In the genomic region with DNA sequence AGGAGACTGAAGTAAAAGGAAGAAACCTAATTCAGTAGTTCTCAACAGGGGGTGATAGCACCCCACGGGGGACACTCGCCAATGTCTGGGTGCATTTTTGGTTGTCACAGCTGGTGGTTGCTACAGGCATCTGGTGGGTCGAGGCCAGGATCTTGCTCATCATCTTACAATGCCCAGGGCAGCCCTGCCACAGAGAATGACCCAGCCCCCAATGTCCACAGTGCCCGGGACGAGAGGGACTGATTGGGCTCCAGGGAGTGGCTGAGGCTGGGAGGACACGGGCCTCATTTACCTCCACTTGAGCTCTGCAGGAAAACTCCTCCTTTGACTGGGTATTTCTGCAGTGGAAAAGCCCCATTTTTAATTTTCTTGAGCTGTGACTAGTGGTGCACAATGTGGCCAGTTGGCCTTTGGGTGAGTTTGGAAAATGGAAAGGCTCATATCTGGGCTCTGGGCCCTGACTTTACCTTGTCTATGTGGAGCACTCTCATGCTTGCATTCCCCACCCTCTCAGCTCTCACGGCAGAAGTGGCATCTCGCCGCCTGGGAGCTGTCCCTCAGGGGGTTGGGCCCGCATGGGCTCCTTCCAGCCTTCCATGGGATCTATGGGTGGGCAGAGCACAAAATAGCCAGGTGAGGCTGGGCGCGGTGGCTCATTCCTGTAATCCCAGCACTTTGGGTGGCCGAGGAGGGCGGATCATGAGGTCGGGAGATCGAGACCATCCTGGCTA, we compare ENCODE assay signal across 16 cellular contexts. TPM values are rescaled to one million over a fixed set of nuclear protein-coding genes. Genes with fewer than 3 reads are reported as not detected.
DNase-seq lines count a peak whose midpoint lies in the region; ATAC-seq and TF ChIP-seq lines count a peak whose summit lies in the region.
"Had no signal": no experiment of that assay in that cellular context is flagged by ENCODE, and none has a peak within 500 bp of the region (broad histone marks: within the 10 kb centered on the region; RNA-seq: fewer than 3 reads in every experiment).

No MANE protein-coding gene starts in this region.

- H3K4me1 ChIP-seq in BLaER1 (peaks cover 50% of the 10 kb centered on the region), GM23248 (ENCODE audit: insufficient read depth) (peaks cover 4% of the 10 kb centered on the region; the same call in 1 of the 2 replicates), aorta (ENCODE audit: control insufficient read depth in 1 of 2, insufficient read depth in 2 of 2, low read length in 2 of 2) (no peaks in the 10 kb centered on the region)

- intact Hi-C loops in left colon (cut with DNase I, micrococcal nuclease) = no loop called here
- intact Hi-C loops in aorta (cut with DNase I) = no loop called here

- no peaks in the 10 kb centered on the region for H3K79me2 ChIP-seq in GM23248 (ENCODE audit: insufficient read depth)

- no peaks in the 10 kb centered on the region for H3F3A ChIP-seq in GM23248 (ENCODE audit: insufficient read depth)

- H3K4me3 Mint-ChIP-seq in progenitor cell of endocrine pancreas (ENCODE audit: low read depth) = no peak overlapping the region

- peaks cover 18% of the 10 kb centered on the region for H3K27me3 Mint-ChIP-seq in progenitor cell of endocrine pancreas
- H3K27me3 Mint-ChIP-seq: IgD-negative memory B cell had no signal

- H3K27ac ChIP-seq in BLaER1 (peak overlapping the region; percentile 40; the same call in 1 of the 2 replicates), GM23248 (no peak overlapping the region), aorta (ENCODE audit: low read depth in 1 of 2, low read length in 2 of 2) (no peak overlapping the region)

- H3K27ac Mint-ChIP-seq in progenitor cell of endocrine pancreas = no peak overlapping the region

- H3K27me3 ChIP-seq in BLaER1 = no peaks in the 10 kb centered on the region
- H3K27me3 ChIP-seq in GM23248 (replicated peaks; ENCODE audit: insufficient read depth) = peaks cover 26% of the 10 kb centered on the region
- no peaks in the 10 kb centered on the region for H3K27me3 ChIP-seq in aorta (ENCODE audit: control insufficient read depth in 1 of 2, insufficient read depth in 2 of 2, low read length in 1 of 2)

- H3K4me3 ChIP-seq in BLaER1 (no peak overlapping the region), GM23248 (no peak overlapping the region), aorta (ENCODE audit: low read length in 2 of 2) (no peak overlapping the region)

- no peaks in the 10 kb centered on the region for H3K9me2 ChIP-seq in GM23248 (ENCODE audit: insufficient read depth)

- H3K9me3 ChIP-seq in BLaER1 (peaks cover 20% of the 10 kb centered on the region), GM23248 (ENCODE audit: low read depth) (no peaks in the 10 kb centered on the region), aorta (ENCODE audit: control insufficient read depth, low read length) (no peaks in the 10 kb centered on the region)

- ATAC-seq in left colon (peak; percentile 47), aorta (ENCODE audit: low FRiP score) (no peak)

- H4K20me1 ChIP-seq in BLaER1 (no peaks in the 10 kb centered on the region), GM23248 (ENCODE audit: insufficient read depth) (no peaks in the 10 kb centered on the region)

- H3K9ac ChIP-seq in BLaER1 (no peak overlapping the region), GM23248 (no peak overlapping the region)

- H3K4me2 ChIP-seq in BLaER1 = peak overlapping the region; percentile 53; the same call in 1 of the 2 replicates
- H3K4me2 ChIP-seq in GM23248 (ENCODE audit: unreplicated experiment) = no peak overlapping the region

- WGBS in GM23248 (ENCODE audit: low coverage in 1 of 2, low lambda C conversion rate in 2 of 2, missing lambda C conversion rate in 2 of 2), 2 experiments = 66 to 72% methylated on average over 16 of the region's 16 CpGs
- WGBS in aorta, 2 donors = 74 to 75% methylated on average over 16 of the region's 16 CpGs

- H2AFZ ChIP-seq in GM23248 = no peak overlapping the region

- H3K36me3 Mint-ChIP-seq in progenitor cell of endocrine pancreas (ENCODE audit: insufficient read depth) = no peaks in the 10 kb centered on the region
- H3K36me3 Mint-ChIP-seq: IgD-negative memory B cell had no signal

- H3K9me3 Mint-ChIP-seq in progenitor cell of endocrine pancreas (ENCODE audit: low read depth) = peaks cover 3% of the 10 kb centered on the region

- in situ Hi-C loops in GM23248 (cut with MboI) = no loop called here

- H3K36me3 ChIP-seq in BLaER1 = no peaks in the 10 kb centered on the region
- H3K36me3 ChIP-seq in GM23248 (ENCODE audit: low read depth) = no peaks in the 10 kb centered on the region
- no peaks in the 10 kb centered on the region for H3K36me3 ChIP-seq in aorta (ENCODE audit: control insufficient read depth in 1 of 2, insufficient read depth in 2 of 2, low read length in 1 of 2)

- no peak for TF ChIP-seq CTCF in progenitor cell of endocrine pancreas (IDR thresholded peaks at IDR 0.05; ENCODE audit: unreplicated experiment)

- H3K4me1 Mint-ChIP-seq in progenitor cell of endocrine pancreas (ENCODE audit: low read depth) = no peaks in the 10 kb centered on the region

- DNase-seq in GM23248 (peak; percentile 3), left colon (no peak), DMS53 treated with DMSO at 0.1 percent for 48 hours (lab: John Stamatoyannopoulos, UW; ENCODE audit: unreplicated experiment) (no peak), progenitor cell of endocrine pancreas (ENCODE audit: low spot score, unreplicated experiment) (no peak), aorta (no peak)
- DNase-seq in stimulated activated CD8-positive, alpha-beta memory T cell treated with anti-CD3 and anti-CD28 coated beads, Interleukin-4, amount 100 ng/mL, for 48 hours = peak; percentile 9
- DNase-seq: HCEC 1CT, NCI-H146, NCI-H2081 treated with DMSO at 0.1 percent for 48 hours, NCI-H226, NCI-H526 treated with DMSO at 0.1 percent for 48 hours, OCI-M1, RPMI8226 had no signal

RNA-seq across cellular contexts. Expression of a gene that starts 37.7 kb away (rescaled TPM):
- not detected in 2 replicates for total RNA-seq in GM23248 (2014; rRNA removed; shearing (Covaris generic))
- polyA plus RNA-seq in GM23248 (2016; fragmentation: Nextera tagmentation; extraction: Ambion mirVana) (0.31 and 0.58 TPM in 2 replicates), aorta (10 to 100 TPM in 1 of 2 donors, 1 to 10 TPM in 1; 3.7 to 13.3 TPM)
- total RNA-seq in left colon (10 to 100 TPM; 41.9 to 48.7 TPM), progenitor cell of endocrine pancreas (2.0 TPM in 2 replicates), aorta (10 to 100 TPM; 12.5 to 25.2 TPM)
- polyA plus RNA-seq: BJ had no signal

Comparison
In these comparisons a context has a peak if more than half of its experiments do, and no peak if none do; other contexts are left out.
1. DNase-seq: peak in GM23248 (single experiment) and stimulated activated CD8-positive, alpha-beta memory T cell treated with anti-CD3 and anti-CD28 coated beads, Interleukin-4, amount 100 ng/mL, for 48 hours (single experiment); none in left colon (0 of 2), DMS53 treated with DMSO at 0.1 percent for 48 hours (single experiment), progenitor cell of endocrine pancreas (single experiment) and aorta (0 of 2).